Comparison of ENCODE assay signal across 25 cellular contexts in the genomic region with DNA sequence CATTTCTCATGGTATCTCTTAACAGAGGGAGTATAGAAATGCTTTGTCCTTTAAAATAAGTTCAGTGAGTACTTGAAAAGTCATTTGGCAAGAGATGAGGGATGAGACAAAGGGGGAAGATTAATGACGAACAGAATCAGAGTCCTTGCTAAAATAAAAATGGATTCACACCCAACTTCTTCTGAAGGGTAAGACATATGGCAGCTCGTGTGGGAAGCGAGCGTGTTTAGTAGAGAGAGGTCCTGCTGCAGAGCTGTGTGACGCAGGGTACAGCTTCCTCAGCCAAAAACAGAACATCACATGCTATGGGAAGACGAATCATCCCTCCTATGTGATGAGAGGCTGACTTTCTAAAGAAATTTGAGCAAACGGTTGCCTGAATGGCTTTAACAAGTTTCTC.
DNase-seq lines count a peak whose midpoint lies in the region; ATAC-seq and TF ChIP-seq lines count a peak whose summit lies in the region.
"Had no signal": no experiment of that assay in that cellular context is flagged by ENCODE, and none has a peak within 500 bp of the region (broad histone marks: within the 10 kb centered on the region; RNA-seq: fewer than 3 reads in every experiment).

No MANE protein-coding gene starts in this region.

- H3K9me3 ChIP-seq in endodermal cell (ENCODE audit: control insufficient read depth, low read length) (no peaks in the 10 kb centered on the region), tibial nerve (no peaks in the 10 kb centered on the region)
- H3K9me3 ChIP-seq in naive thymus-derived CD4-positive, alpha-beta T cell (ENCODE audit: control insufficient read depth in 2 of 3, low read length in 3 of 3) = no peaks in the 10 kb centered on the region
- H3K9me3 ChIP-seq: BLaER1, gastroesophageal sphincter, lower lobe of right lung, right atrium auricular region had no signal

- H3K9ac ChIP-seq in endodermal cell (ENCODE audit: extremely low read depth, low read length, poor library complexity, severe bottlenecking) = no peak overlapping the region
- H3K9ac ChIP-seq: BLaER1 had no signal

- peak; percentile 54 for ATAC-seq in naive thymus-derived CD4-positive, alpha-beta T cell
- ATAC-seq: activated T-cell treated with anti-CD3 and anti-CD28 coated beads, Interleukin-2, amount 50 U/mL, for 4 hours; gastroesophageal sphincter; lower lobe of right lung had no signal

- H3K36me3 ChIP-seq in endodermal cell (ENCODE audit: control insufficient read depth, insufficient read depth, low read length) = no peaks in the 10 kb centered on the region
- no peaks in the 10 kb centered on the region for H3K36me3 ChIP-seq in naive thymus-derived CD4-positive, alpha-beta T cell (ENCODE audit: control insufficient read depth in 2 of 3, insufficient read depth in 3 of 3, low read length in 3 of 3)
- H3K36me3 ChIP-seq in tibial nerve = no peaks in the 10 kb centered on the region
- H3K36me3 ChIP-seq: BLaER1, gastroesophageal sphincter, lower lobe of right lung, right atrium auricular region had no signal

- H3K27me3 ChIP-seq in endodermal cell (ENCODE audit: control insufficient read depth, insufficient read depth, low read length, poor library complexity, severe bottlenecking) (no peaks in the 10 kb centered on the region), tibial nerve (no peaks in the 10 kb centered on the region)
- no peaks in the 10 kb centered on the region for H3K27me3 ChIP-seq in naive thymus-derived CD4-positive, alpha-beta T cell (ENCODE audit: control insufficient read depth in 2 of 2, insufficient read depth in 2 of 2, low read length in 2 of 2)
- H3K27me3 ChIP-seq: BLaER1, gastroesophageal sphincter, right atrium auricular region had no signal

- H3K27ac Mint-ChIP-seq in endodermal cell = no peak overlapping the region
- no peak overlapping the region for H3K27ac Mint-ChIP-seq in naive thymus-derived CD4-positive, alpha-beta T cell
- H3K27ac Mint-ChIP-seq: activated naive CD8-positive, alpha-beta T cell treated with anti-CD3 and anti-CD28 coated beads for 36 hours; type B pancreatic cell had no signal

- in situ Hi-C loops in SK-MEL-5 (cut with HindIII; ENCODE audit: low pct_unique_long_range_greater_than_20kb, low sequenced_read_pairs) = no loop called here

- 88 to 91% methylated on average over 6 to 7 of the region's 7 CpGs for WGBS in endodermal cell (ENCODE audit: insufficient coverage in 1 of 2, insufficient read length in 1 of 2), 2 experiments
- 59% methylated on average over 7 of the region's 7 CpGs for whole genome bisulfite sequencing in tibial nerve, 2 donors

- peak; percentile 32 for DNase-seq in SK-MEL-5 (ENCODE audit: low read depth, low spot score)
- no peak for DNase-seq in endodermal cell
- no peak for DNase-seq in naive thymus-derived CD4-positive, alpha-beta T cell
- peak; percentile 71 for DNase-seq in superior temporal gyrus (ENCODE audit: extremely low spot score)
- no peak for DNase-seq in RKO (ENCODE audit: low spot score)
- DNase-seq in stimulated activated CD4-positive, alpha-beta T cell treated with anti-CD3 and anti-CD28 coated beads, Interleukin-15, amount 100 ng/mL, for 24 hours = no peak
- no peak for DNase-seq in tibial nerve (ENCODE audit: low spot score in 2 of 2)
- DNase-seq in NCI-H1105 (lab: John Stamatoyannopoulos, UW) = no peak
- DNase-seq: activated gamma-delta T cell; activated naive CD8-positive, alpha-beta T cell treated with anti-CD3 and anti-CD28 coated beads for 36 hours; activated T-cell treated with anti-CD3 and anti-CD28 coated beads, Interleukin-2, amount 50 U/mL, for 4 hours; aorta; DMS153; lower lobe of right lung; NCI-H1694; NCI-H748 treated with DMSO at 0.1 percent for 48 hours; stimulated activated CD4-positive, alpha-beta T cell treated with anti-CD3 and anti-CD28 coated beads, Interleukin-12 subunit alpha, Interleukin-12 subunit beta, amount 100 ng/mL, for 4 hours; stimulated activated CD4-positive, alpha-beta T cell treated with anti-CD3 and anti-CD28 coated beads, Interleukin-4, amount 100 ng/mL, for 24 hours had no signal

- no peak for TF ChIP-seq CTCF in endodermal cell (conservative IDR thresholded peaks at IDR 0.05)
- TF ChIP-seq CTCF in tibial nerve (IDR thresholded peaks at IDR 0.05) = no peak

- H3K27ac ChIP-seq in endodermal cell (ENCODE audit: low read depth, low read length) = peak overlapping the region; percentile 87
- H3K27ac ChIP-seq in naive thymus-derived CD4-positive, alpha-beta T cell (ENCODE audit: low read depth, low read length) = no peak overlapping the region
- peak overlapping the region in 2 of 4 donors; percentile 65 to 77 for H3K27ac ChIP-seq in tibial nerve
- H3K27ac ChIP-seq: BLaER1, lower lobe of right lung, right atrium auricular region, RWPE1, SK-N-MC had no signal

- peaks cover 3% of the 10 kb centered on the region for H3K4me1 Mint-ChIP-seq in endodermal cell
- no peaks in the 10 kb centered on the region for H3K4me1 Mint-ChIP-seq in naive thymus-derived CD4-positive, alpha-beta T cell
- H3K4me1 Mint-ChIP-seq: activated naive CD8-positive, alpha-beta T cell treated with anti-CD3 and anti-CD28 coated beads for 36 hours; central memory CD8-positive, alpha-beta T cell had no signal

- H3K4me1 ChIP-seq in endodermal cell (ENCODE audit: control insufficient read depth, insufficient read depth, low read length) (no peaks in the 10 kb centered on the region), tibial nerve (peaks cover 0 to 47% (median 20%) of the 10 kb centered on the region in 4 donors)
- H3K4me1 ChIP-seq in naive thymus-derived CD4-positive, alpha-beta T cell (ENCODE audit: control insufficient read depth in 2 of 2, insufficient read depth in 2 of 2, low read length in 2 of 2) = no peaks in the 10 kb centered on the region
- H3K4me1 ChIP-seq: BLaER1, lower lobe of right lung, right atrium auricular region had no signal

- H3K9me3 Mint-ChIP-seq in endodermal cell = no peaks in the 10 kb centered on the region
- H3K9me3 Mint-ChIP-seq in naive thymus-derived CD4-positive, alpha-beta T cell = peaks cover 0 to under 1% (median 0%) of the 10 kb centered on the region in 11 donors
- H3K9me3 Mint-ChIP-seq: activated naive CD8-positive, alpha-beta T cell treated with anti-CD3 and anti-CD28 coated beads for 36 hours; activated T-cell treated with anti-CD3 and anti-CD28 coated beads, Interleukin-2, amount 50 U/mL, for 4 hours; central memory CD8-positive, alpha-beta T cell had no signal

- peaks cover 5% of the 10 kb centered on the region for H3K27me3 Mint-ChIP-seq in endodermal cell (ENCODE audit: insufficient read depth)
- H3K27me3 Mint-ChIP-seq in naive thymus-derived CD4-positive, alpha-beta T cell = peaks cover 14 to 34% (median 26%) of the 10 kb centered on the region in 5 donors
- H3K27me3 Mint-ChIP-seq: type B pancreatic cell had no signal

- CTCF ChIA-PET in naive thymus-derived CD4-positive, alpha-beta T cell (lab: Charles Lee) = no interaction called here

- no peak for TF ChIP-seq EP300 in tibial nerve (IDR thresholded peaks at IDR 0.05)

- no peaks in the 10 kb centered on the region for H3K36me3 Mint-ChIP-seq in endodermal cell (ENCODE audit: low read depth)
- H3K36me3 Mint-ChIP-seq in naive thymus-derived CD4-positive, alpha-beta T cell = no peaks in the 10 kb centered on the region
- H3K36me3 Mint-ChIP-seq: activated naive CD8-positive, alpha-beta T cell treated with anti-CD3 and anti-CD28 coated beads for 36 hours had no signal

- intact Hi-C loops in naive thymus-derived CD4-positive, alpha-beta T cell (cut with micrococcal nuclease) = no loop called here

- H3K4me3 Mint-ChIP-seq in endodermal cell = no peak overlapping the region
- no peak overlapping the region for H3K4me3 Mint-ChIP-seq in naive thymus-derived CD4-positive, alpha-beta T cell
- H3K4me3 Mint-ChIP-seq: activated naive CD8-positive, alpha-beta T cell treated with anti-CD3 and anti-CD28 coated beads for 36 hours; activated T-cell treated with anti-CD3 and anti-CD28 coated beads, Interleukin-2, amount 50 U/mL, for 4 hours; central memory CD8-positive, alpha-beta T cell; type B pancreatic cell had no signal

- H3K4me3 ChIP-seq in endodermal cell (ENCODE audit: low read length) = no peak overlapping the region
- no peak overlapping the region for H3K4me3 ChIP-seq in naive thymus-derived CD4-positive, alpha-beta T cell (ENCODE audit: low read length)
- no peak overlapping the region for H3K4me3 ChIP-seq in tibial nerve
- H3K4me3 ChIP-seq: BLaER1, gastroesophageal sphincter, lower lobe of right lung, right atrium auricular region, SK-N-MC had no signal

- POLR2A ChIA-PET in naive thymus-derived CD4-positive, alpha-beta T cell (lab: Charles Lee) = no interaction called here

- no peak for TF ChIP-seq POLR2A in tibial nerve (IDR thresholded peaks at IDR 0.05)

Comparison
In these comparisons a context has a peak if more than half of its experiments do, and no peak if none do; other contexts are left out.
1. DNase-seq: peak in SK-MEL-5 (single experiment) and superior temporal gyrus (single experiment); none in endodermal cell (single experiment), naive thymus-derived CD4-positive, alpha-beta T cell (0 of 9), RKO (single experiment), stimulated activated CD4-positive, alpha-beta T cell treated with anti-CD3 and anti-CD28 coated beads, Interleukin-15, amount 100 ng/mL, for 24 hours (single experiment), tibial nerve (0 of 2) and NCI-H1105 (single experiment).